ENCODE assay signal across 23 cellular contexts in genomic region chr11:18668131-18668530, GRCh38. TPM values are rescaled to one million over a fixed set of nuclear protein-coding genes. Genes with fewer than 3 reads are reported as not detected.
DNase-seq lines count a peak whose midpoint lies in the region; ATAC-seq, FAIRE-seq and TF ChIP-seq lines count a peak whose summit lies in the region.
"Had no signal": no experiment of that assay in that cellular context is flagged by ENCODE, and none has a peak within 500 bp of the region (broad histone marks: within the 10 kb centered on the region; RNA-seq: fewer than 3 reads in every experiment).

No MANE protein-coding gene starts in this region.

- no peaks in the 10 kb centered on the region for H3K36me3 ChIP-seq in CD4-positive, CD25-positive, alpha-beta regulatory T cell (ENCODE audit: control insufficient read depth, insufficient read depth, low read length)
- no peaks in the 10 kb centered on the region for H3K36me3 ChIP-seq in CD8-positive, alpha-beta T cell (ENCODE audit: insufficient read depth, low read length)
- H3K36me3 ChIP-seq: breast epithelium, pancreas, SJSA1 had no signal

- intact Hi-C loops in CD8-positive, alpha-beta T cell (cut with DNase I, micrococcal nuclease) = no loop called here

- peaks cover 19% of the 10 kb centered on the region for H3K27me3 Mint-ChIP-seq in CD4-positive, CD25-positive, alpha-beta regulatory T cell
- no peaks in the 10 kb centered on the region for H3K27me3 Mint-ChIP-seq in activated naive CD8-positive, alpha-beta T cell
- H3K27me3 Mint-ChIP-seq in CD8-positive, alpha-beta T cell (ENCODE audit: low read depth) = no peaks in the 10 kb centered on the region
- H3K27me3 Mint-ChIP-seq: activated CD4-positive, alpha-beta memory T cell treated with anti-CD3 and anti-CD28 coated beads for 36 hours had no signal

- H3K4me1 Mint-ChIP-seq in CD4-positive, CD25-positive, alpha-beta regulatory T cell = peaks cover 14 to 49% (median 28%) of the 10 kb centered on the region in 4 donors
- H3K4me1 Mint-ChIP-seq in activated naive CD8-positive, alpha-beta T cell (ENCODE audit: low read depth) = peaks cover 57% of the 10 kb centered on the region
- peaks cover 46% of the 10 kb centered on the region for H3K4me1 Mint-ChIP-seq in CD8-positive, alpha-beta T cell (ENCODE audit: low read depth)

- CTCF ChIA-PET in CD8-positive, alpha-beta T cell (lab: Charles Lee) = no interaction called here

- no peaks in the 10 kb centered on the region for H3K36me3 Mint-ChIP-seq in CD4-positive, CD25-positive, alpha-beta regulatory T cell
- peaks cover 3% of the 10 kb centered on the region for H3K36me3 Mint-ChIP-seq in activated naive CD8-positive, alpha-beta T cell
- no peaks in the 10 kb centered on the region for H3K36me3 Mint-ChIP-seq in CD8-positive, alpha-beta T cell
- H3K36me3 Mint-ChIP-seq: activated CD4-positive, alpha-beta memory T cell treated with anti-CD3 and anti-CD28 coated beads for 36 hours; WTC11 had no signal

- no peak for FAIRE-seq in GM19239 (lab: Jason Lieb, UNC)
- FAIRE-seq: endothelial cell of umbilical vein, kidney, pancreas had no signal

- no peaks in the 10 kb centered on the region for H3K9me3 ChIP-seq in CD4-positive, CD25-positive, alpha-beta regulatory T cell (ENCODE audit: control insufficient read depth in 2 of 2, low read length in 2 of 2)
- no peaks in the 10 kb centered on the region for H3K9me3 ChIP-seq in CD8-positive, alpha-beta T cell (ENCODE audit: low read length)
- H3K9me3 ChIP-seq: breast epithelium, pancreas, SJSA1 had no signal

- no peak overlapping the region for H3K27ac ChIP-seq in CD4-positive, CD25-positive, alpha-beta regulatory T cell (ENCODE audit: insufficient read depth, low read length, poor library complexity, severe bottlenecking)
- no peak overlapping the region for H3K27ac ChIP-seq in CD8-positive, alpha-beta T cell (ENCODE audit: low read depth, low read length)
- H3K27ac ChIP-seq: breast epithelium, coronary artery, SJSA1 had no signal

- H3K4me1 ChIP-seq in CD4-positive, CD25-positive, alpha-beta regulatory T cell (ENCODE audit: control insufficient read depth, insufficient read depth, low read length, poor library complexity, severe bottlenecking) = peaks cover 27% of the 10 kb centered on the region
- H3K4me1 ChIP-seq in CD8-positive, alpha-beta T cell (ENCODE audit: insufficient read depth, low read length) = peaks cover 35% of the 10 kb centered on the region
- H3K4me1 ChIP-seq: breast epithelium, SJSA1 had no signal

- ATAC-seq in CD4-positive, CD25-positive, alpha-beta regulatory T cell (ENCODE audit: low read depth in 2 of 2) = no peak
- ATAC-seq in HG02759 (IDR thresholded peaks at IDR 0.05; ENCODE audit: unreplicated experiment) (no peak), HG03457 (IDR thresholded peaks at IDR 0.05; ENCODE audit: unreplicated experiment) (no peak)
- no peak for ATAC-seq in CD8-positive, alpha-beta T cell
- ATAC-seq: sciatic nerve had no signal

- POLR2A ChIA-PET in CD8-positive, alpha-beta T cell (lab: Charles Lee) = no interaction called here

- no peak overlapping the region for H3K4me3 Mint-ChIP-seq in CD4-positive, CD25-positive, alpha-beta regulatory T cell
- H3K4me3 Mint-ChIP-seq in activated naive CD8-positive, alpha-beta T cell = no peak overlapping the region
- no peak overlapping the region for H3K4me3 Mint-ChIP-seq in CD8-positive, alpha-beta T cell
- H3K4me3 Mint-ChIP-seq: activated CD4-positive, alpha-beta memory T cell treated with anti-CD3 and anti-CD28 coated beads for 36 hours; WTC11 had no signal

- H3K27ac Mint-ChIP-seq in CD4-positive, CD25-positive, alpha-beta regulatory T cell = peak overlapping the region in 2 of 3 donors; percentile 68 to 85
- H3K27ac Mint-ChIP-seq in activated naive CD8-positive, alpha-beta T cell = peak overlapping the region; percentile 8
- H3K27ac Mint-ChIP-seq in CD8-positive, alpha-beta T cell = no peak overlapping the region
- H3K27ac Mint-ChIP-seq: WTC11 had no signal

- H3K27me3 ChIP-seq in CD4-positive, CD25-positive, alpha-beta regulatory T cell (ENCODE audit: control insufficient read depth, insufficient read depth, low read length) = no peaks in the 10 kb centered on the region
- H3K27me3 ChIP-seq in CD8-positive, alpha-beta T cell (ENCODE audit: insufficient read depth, low read length) = no peaks in the 10 kb centered on the region
- H3K27me3 ChIP-seq: breast epithelium, pancreas, SJSA1 had no signal

- H3K4me3 ChIP-seq in CD4-positive, CD25-positive, alpha-beta regulatory T cell (ENCODE audit: low read depth, low read length) = no peak overlapping the region
- H3K4me3 ChIP-seq in CD8-positive, alpha-beta T cell (ENCODE audit: low read depth, low read length) = no peak overlapping the region
- H3K4me3 ChIP-seq: breast epithelium, coronary artery, pancreas, SJSA1 had no signal

- H3K9me3 Mint-ChIP-seq in CD4-positive, CD25-positive, alpha-beta regulatory T cell = peaks cover 0 to 2% (median 0%) of the 10 kb centered on the region in 7 donors
- H3K9me3 Mint-ChIP-seq in activated naive CD8-positive, alpha-beta T cell (ENCODE audit: low read depth) = peaks cover 5% of the 10 kb centered on the region
- no peaks in the 10 kb centered on the region for H3K9me3 Mint-ChIP-seq in CD8-positive, alpha-beta T cell
- H3K9me3 Mint-ChIP-seq: activated CD4-positive, alpha-beta memory T cell treated with anti-CD3 and anti-CD28 coated beads for 36 hours; WTC11 had no signal

- no peak for TF ChIP-seq CTCF in CD8-positive, alpha-beta T cell (IDR thresholded peaks at IDR 0.05)

- no peak for DNase-seq in CD4-positive, CD25-positive, alpha-beta regulatory T cell
- peak; percentile 4 for DNase-seq in HCEC 1CT
- DNase-seq in islet precursor cell = peak; percentile 54
- no peak for DNase-seq in GM19239 (ENCODE audit: insufficient read length, low spot score)
- DNase-seq in CD8-positive, alpha-beta T cell = no peak
- DNase-seq: activated CD4-positive, alpha-beta memory T cell treated with anti-CD3 and anti-CD28 coated beads for 36 hours; C1 segment of cervical spinal cord; foreskin fibroblast; hippocampal formation; KG1; kidney; NCI-H187 treated with DMSO at 0.1 percent for 48 hours; NCI-H226 had no signal

RNA-seq across cellular contexts. Expression of gene TMEM86A, which starts 30.4 kb away (rescaled TPM):
- 4.8 TPM for total RNA-seq in CD4-positive, CD25-positive, alpha-beta regulatory T cell
- 1 to 10 TPM in 3 of 4 donors, under 1 TPM in 1; 1.00 to 2.2 (median 1.2) TPM for polyA plus RNA-seq in CD4-positive, CD25-positive, alpha-beta regulatory T cell
- 1 to 10 TPM; 5.2 to 6.1 TPM for total RNA-seq in CD8-positive, alpha-beta T cell

RNA-seq across cellular contexts. Expression of gene SPTY2D1, which starts 34.0 kb away (rescaled TPM):
- 62.0 TPM for total RNA-seq in CD4-positive, CD25-positive, alpha-beta regulatory T cell
- 10 to 100 TPM; 11.2 to 13.5 (median 12.6) TPM for polyA plus RNA-seq in CD4-positive, CD25-positive, alpha-beta regulatory T cell
- 10 to 100 TPM; 74.9 to 76.9 TPM for total RNA-seq in CD8-positive, alpha-beta T cell

RNA-seq across cellular contexts. Expression of gene IGSF22, which starts 57.9 kb away (rescaled TPM):
- 2.1 TPM for total RNA-seq in CD4-positive, CD25-positive, alpha-beta regulatory T cell
- polyA plus RNA-seq in CD4-positive, CD25-positive, alpha-beta regulatory T cell = 1 to 10 TPM; 2.4 to 6.2 (median 3.4) TPM
- total RNA-seq in CD8-positive, alpha-beta T cell = 1 to 10 TPM; 2.9 to 4.1 TPM
- total RNA-seq: endothelial cell of umbilical vein, SJSA1 had no signal
- polyA plus RNA-seq: endothelial cell of umbilical vein had no signal

Comparison
In these comparisons a context has a peak if more than half of its experiments do, and no peak if none do; other contexts are left out.
1. DNase-seq: peak in HCEC 1CT (single experiment) and islet precursor cell (single experiment); none in CD4-positive, CD25-positive, alpha-beta regulatory T cell (0 of 3), GM19239 (single experiment) and CD8-positive, alpha-beta T cell (0 of 7).